13 cellular contexts compared by ENCODE assay signal in genomic region chr15:71599404-71600225, GRCh38.
DNase-seq lines count a peak whose midpoint lies in the region; ATAC-seq, FAIRE-seq and TF ChIP-seq lines count a peak whose summit lies in the region.
"Had no signal": no experiment of that assay in that cellular context is flagged by ENCODE, and none has a peak within 500 bp of the region (broad histone marks: within the 10 kb centered on the region; RNA-seq: fewer than 3 reads in every experiment).

No MANE protein-coding gene starts in this region.

- no peaks in the 10 kb centered on the region for H3K36me3 ChIP-seq in astrocyte (ENCODE audit: insufficient read depth, low read length)

- H3K79me1 ChIP-seq in H9 (ENCODE audit: insufficient read depth, low read depth, low read length, poor library complexity, severe bottlenecking): no peaks in the 10 kb centered on the region

- H3K23me2 ChIP-seq in H9 (ENCODE audit: insufficient read length, low read depth, low read length, poor library complexity, severe bottlenecking): no peaks in the 10 kb centered on the region

- H3T11ph ChIP-seq in H9 (ENCODE audit: low read length): no peak overlapping the region

- H3K4me3 Mint-ChIP-seq in H9 (no peak overlapping the region), astrocyte (ENCODE audit: unreplicated experiment) (no peak overlapping the region)
- H3K4me3 Mint-ChIP-seq in activated CD4-positive, alpha-beta T cell treated with anti-CD3 and anti-CD28 coated beads, Interleukin-2, amount 10 ng/mL, durations not matched to agents 24 days and 14 days: no peak overlapping the region
- H3K4me3 Mint-ChIP-seq: activated CD4-positive, alpha-beta T cell treated with anti-CD3 and anti-CD28 coated beads, Interleukin-2, amount 10 ng/mL, durations not matched to agents 7 days and 5 days; CD4-positive, alpha-beta memory T cell had no signal

- FAIRE-seq in astrocyte (lab: Jason Lieb, UNC): no peak

- no peak overlapping the region for H3K56ac ChIP-seq in H9 (ENCODE audit: insufficient read length, low read depth, low read length)

- H3K27me3 ChIP-seq in H9 (ENCODE audit: insufficient read depth, low read length) (no peaks in the 10 kb centered on the region), astrocyte (ENCODE audit: insufficient read depth, low read length) (no peaks in the 10 kb centered on the region), right cardiac atrium (ENCODE audit: control insufficient read depth, insufficient read depth) (no peaks in the 10 kb centered on the region)

- no peak overlapping the region for H3K23ac ChIP-seq in H9 (ENCODE audit: insufficient read length, low read depth, low read length)

- no peak for ATAC-seq in right cardiac atrium
- no peak for ATAC-seq in HG02852 (IDR thresholded peaks at IDR 0.05; ENCODE audit: unreplicated experiment)

- no peak overlapping the region for H3K4me2 ChIP-seq in H9 (ENCODE audit: insufficient read depth, insufficient read length, low read length)
- H3K4me2 ChIP-seq in astrocyte (ENCODE audit: low read length): no peak overlapping the region

- no peak overlapping the region for H3K27ac ChIP-seq in H9 (ENCODE audit: insufficient read length, low read depth, low read length)
- H3K27ac ChIP-seq in astrocyte (ENCODE audit: low read depth, low read length): no peak overlapping the region
- H3K27ac ChIP-seq in right cardiac atrium (ENCODE audit: low read length): peak overlapping the region; percentile 33

- H3K18ac ChIP-seq in H9 (ENCODE audit: insufficient read length, low read depth, low read length): no peak overlapping the region

- H3K4me1 Mint-ChIP-seq in H9 (peaks cover 17 to 21% of the 10 kb centered on the region in 2 experiments), astrocyte (ENCODE audit: low read depth, unreplicated experiment) (peaks cover 17% of the 10 kb centered on the region)
- no peaks in the 10 kb centered on the region for H3K4me1 Mint-ChIP-seq in activated CD4-positive, alpha-beta T cell treated with anti-CD3 and anti-CD28 coated beads, Interleukin-2, amount 10 ng/mL, durations not matched to agents 24 days and 14 days
- H3K4me1 Mint-ChIP-seq: activated CD4-positive, alpha-beta T cell treated with anti-CD3 and anti-CD28 coated beads, Interleukin-2, amount 10 ng/mL, durations not matched to agents 7 days and 5 days had no signal

- H3K9me3 Mint-ChIP-seq in H9: peaks cover 9 to 10% of the 10 kb centered on the region in 2 experiments; a peak in 4 of 5 replicates
- peaks cover 4% of the 10 kb centered on the region for H3K9me3 Mint-ChIP-seq in astrocyte (ENCODE audit: unreplicated experiment)
- no peaks in the 10 kb centered on the region for H3K9me3 Mint-ChIP-seq in activated CD4-positive, alpha-beta T cell treated with anti-CD3 and anti-CD28 coated beads, Interleukin-2, amount 10 ng/mL, durations not matched to agents 24 days and 14 days
- H3K9me3 Mint-ChIP-seq: activated CD4-positive, alpha-beta T cell treated with anti-CD3 and anti-CD28 coated beads, Interleukin-2, amount 10 ng/mL, durations not matched to agents 7 days and 5 days had no signal

- no peaks in the 10 kb centered on the region for H3K9me3 ChIP-seq in H9 (ENCODE audit: control insufficient read depth, low read depth, low read length)
- no peaks in the 10 kb centered on the region for H3K9me3 ChIP-seq in astrocyte (ENCODE audit: insufficient read depth, low read depth, low read length)
- no peaks in the 10 kb centered on the region for H3K9me3 ChIP-seq in right cardiac atrium (ENCODE audit: control insufficient read depth, low read length)

- no peak for DNase-seq in H9
- DNase-seq in astrocyte (ENCODE audit: low read depth): peak; percentile 47
- DNase-seq in right cardiac atrium: peak in 2 of 3 donors; percentile 35 to 71
- DNase-seq in renal cortical epithelial cell (ENCODE audit: low read depth): peak; percentile 35
- no peak for DNase-seq in DMS153 treated with DMSO at 0.1 percent for 48 hours (lab: John Stamatoyannopoulos, UW; ENCODE audit: unreplicated experiment)
- no peak for DNase-seq in NCI-H1694 (lab: John Stamatoyannopoulos, UW)
- DNase-seq in activated CD4-positive, alpha-beta T cell treated with anti-CD3 and anti-CD28 coated beads, Interleukin-2, amount 10 ng/mL, durations not matched to agents 24 days and 14 days: no peak
- DNase-seq: activated CD4-positive, alpha-beta T cell treated with anti-CD3 and anti-CD28 coated beads, Interleukin-2, amount 10 ng/mL, durations not matched to agents 7 days and 5 days; activated effector memory CD4-positive, alpha-beta T cell treated with anti-CD3 and anti-CD28 coated beads, Interleukin-2, amount 50 U/mL, for 16 hours; CD4-positive, alpha-beta memory T cell; HCEC 1CT; mesenchymal stem cell had no signal

- H3K27ac Mint-ChIP-seq in H9: peak overlapping the region in 2 of 3 experiments; percentile 22 to 32; a peak in 3 of 7 replicates
- no peak overlapping the region for H3K27ac Mint-ChIP-seq in astrocyte (ENCODE audit: unreplicated experiment)
- H3K27ac Mint-ChIP-seq in activated CD4-positive, alpha-beta T cell treated with anti-CD3 and anti-CD28 coated beads, Interleukin-2, amount 10 ng/mL, durations not matched to agents 24 days and 14 days: no peak overlapping the region
- H3K27ac Mint-ChIP-seq: activated CD4-positive, alpha-beta T cell treated with anti-CD3 and anti-CD28 coated beads, Interleukin-2, amount 10 ng/mL, durations not matched to agents 7 days and 5 days; CD4-positive, alpha-beta memory T cell had no signal

- TF ChIP-seq CTCF in H9 (conservative IDR thresholded peaks at IDR 0.05) (no peak), astrocyte (IDR thresholded peaks at IDR 0.05; ENCODE audit: insufficient read depth, low read depth, low read length) (no peak)

- H2BK12ac ChIP-seq in H9 (ENCODE audit: insufficient read length, low read depth, low read length): no peak overlapping the region

- no peak overlapping the region for H4K91ac ChIP-seq in H9 (ENCODE audit: insufficient read length, low read depth, low read length)

- no peak overlapping the region for H2BK15ac ChIP-seq in H9 (ENCODE audit: low read depth, low read length)

- H3K4me1 ChIP-seq in H9 (ENCODE audit: insufficient read depth, low read length): no peaks in the 10 kb centered on the region; the same call in 1 of the 2 replicates
- H3K4me1 ChIP-seq in astrocyte (ENCODE audit: insufficient read depth, low read length): no peaks in the 10 kb centered on the region
- H3K4me1 ChIP-seq in right cardiac atrium (ENCODE audit: control insufficient read depth, insufficient read depth, low read length): peaks cover 14% of the 10 kb centered on the region

- H4K8ac ChIP-seq in H9 (replicated peaks; ENCODE audit: insufficient read length, low read depth, low read length): no peak overlapping the region

- H2BK120ac ChIP-seq in H9 (ENCODE audit: low read depth, low read length, poor library complexity, severe bottlenecking): no peak overlapping the region

- H2AFZ ChIP-seq in H9 (ENCODE audit: low read length) (no peak overlapping the region), astrocyte (ENCODE audit: low read depth, low read length) (no peak overlapping the region)

- no peak overlapping the region for H3K4ac ChIP-seq in H9 (ENCODE audit: low read depth, low read length)

- H3K27me3 Mint-ChIP-seq in H9 (ENCODE audit: low read depth) (no peaks in the 10 kb centered on the region), astrocyte (ENCODE audit: low read depth, unreplicated experiment) (no peaks in the 10 kb centered on the region)
- H3K27me3 Mint-ChIP-seq in activated CD4-positive, alpha-beta T cell treated with anti-CD3 and anti-CD28 coated beads, Interleukin-2, amount 10 ng/mL, durations not matched to agents 24 days and 14 days: no peaks in the 10 kb centered on the region

- H3K4me3 ChIP-seq in astrocyte (ENCODE audit: insufficient read depth, low read depth, low read length): no peak overlapping the region
- H3K4me3 ChIP-seq in right cardiac atrium (ENCODE audit: low read length): no peak overlapping the region

- H4K20me1 ChIP-seq in H9 (ENCODE audit: control insufficient read depth, insufficient read depth, insufficient read length) (no peaks in the 10 kb centered on the region), astrocyte (ENCODE audit: insufficient read depth, low read length) (no peaks in the 10 kb centered on the region)

- intact Hi-C loops in right cardiac atrium (cut with DNase I): no loop called here
- intact Hi-C loops in activated CD4-positive, alpha-beta T cell treated with anti-CD3 and anti-CD28 coated beads, Interleukin-2, amount 10 ng/mL, durations not matched to agents 24 days and 14 days (cut with micrococcal nuclease): no loop called here

- WGBS in H9 (ENCODE audit: extremely low coverage, insufficient read length, low lambda C conversion rate): no CpG with 5 or more reads among the region's 9 CpGs
- WGBS in right cardiac atrium: 46% methylated on average over 9 of the region's 9 CpGs

- H2BK20ac ChIP-seq in H9 (ENCODE audit: low read depth, low read length, poor library complexity, severe bottlenecking): no peak overlapping the region

- no peak overlapping the region for H3K14ac ChIP-seq in H9 (ENCODE audit: insufficient read depth, low read length)

- H3K79me2 ChIP-seq in H9 (ENCODE audit: insufficient read depth, low read length) (no peaks in the 10 kb centered on the region), astrocyte (ENCODE audit: insufficient read depth, low read length) (no peaks in the 10 kb centered on the region)

- H4K5ac ChIP-seq in H9 (ENCODE audit: insufficient read length, low read depth, low read length): no peak overlapping the region

- peaks cover 4 to 14% (median 9%) of the 10 kb centered on the region in 3 experiments; a peak in 5 of 7 replicates for H3K36me3 Mint-ChIP-seq in H9 (ENCODE audit: insufficient read depth in 1 of 3, low read depth in 3 of 3)
- no peaks in the 10 kb centered on the region for H3K36me3 Mint-ChIP-seq in astrocyte (ENCODE audit: low read depth, unreplicated experiment)
- H3K36me3 Mint-ChIP-seq in activated CD4-positive, alpha-beta T cell treated with anti-CD3 and anti-CD28 coated beads, Interleukin-2, amount 10 ng/mL, durations not matched to agents 24 days and 14 days (ENCODE audit: low read depth): no peaks in the 10 kb centered on the region
- H3K36me3 Mint-ChIP-seq: CD4-positive, alpha-beta memory T cell had no signal

- H3K9ac ChIP-seq in H9 (ENCODE audit: extremely low read depth, insufficient read length, low read length): no peak overlapping the region
- H3K9ac ChIP-seq in astrocyte (ENCODE audit: low read length): no peak overlapping the region

- no peak overlapping the region for H2AK5ac ChIP-seq in H9 (ENCODE audit: insufficient read length, low read length)

- no peak overlapping the region for H2BK5ac ChIP-seq in H9 (ENCODE audit: insufficient read length, low read length)

Comparison
In these comparisons a context has a peak if more than half of its experiments do, and no peak if none do; other contexts are left out.
1. DNase-seq: peak in astrocyte (single experiment), right cardiac atrium (2 of 3) and renal cortical epithelial cell (single experiment); none in H9 (single experiment), DMS153 treated with DMSO at 0.1 percent for 48 hours (single experiment), NCI-H1694 (single experiment) and activated CD4-positive, alpha-beta T cell treated with anti-CD3 and anti-CD28 coated beads, Interleukin-2, amount 10 ng/mL, durations not matched to agents 24 days and 14 days (single experiment).
2. H3K27ac Mint-ChIP-seq: peak in H9 (2 of 3); none in astrocyte (single experiment) and activated CD4-positive, alpha-beta T cell treated with anti-CD3 and anti-CD28 coated beads, Interleukin-2, amount 10 ng/mL, durations not matched to agents 24 days and 14 days (single experiment).